ENCODE assay signal across 8 cellular contexts in genomic region chr17:41967921-41968578, GRCh38. TPM values are rescaled to one million over a fixed set of nuclear protein-coding genes. Genes with fewer than 3 reads are reported as not detected.
DNase-seq lines count a peak whose midpoint lies in the region; ATAC-seq and TF ChIP-seq lines count a peak whose summit lies in the region.

No MANE protein-coding gene starts in this region.

- peaks cover 17 to 56% (median 52%) of the 10 kb centered on the region in 4 donors for H3K4me1 Mint-ChIP-seq in naive thymus-derived CD8-positive, alpha-beta T cell

- ATAC-seq in naive thymus-derived CD8-positive, alpha-beta T cell, result no peak

- H3K4me3 ChIP-seq in AG04449 (ENCODE audit: low read depth, low read length) (peak overlapping the region; percentile 81), KMS-11 (IDR thresholded peaks at IDR 0.05; ENCODE audit: insufficient read depth, low read depth, low read length) (no peak overlapping the region), choroid plexus epithelial cell (ENCODE audit: low read depth, low read length) (peak overlapping the region; percentile 84)

- DNase-seq in AG04449 (ENCODE audit: low read depth, low spot score) (no peak), choroid plexus epithelial cell (ENCODE audit: low read depth) (no peak), epidermal melanocyte (ENCODE audit: insufficient read length, low spot score) (no peak), hippocampal formation (lab: John Stamatoyannopoulos, UW) (no peak), NCI-H446 treated with DMSO at 0.1 percent for 48 hours (lab: John Stamatoyannopoulos, UW) (no peak), posterior vena cava (ENCODE audit: low spot score) (no peak)
- no peak for DNase-seq in naive thymus-derived CD8-positive, alpha-beta T cell

- H3K9ac ChIP-seq in KMS-11, result no peak overlapping the region

- no peaks in the 10 kb centered on the region for H3K27me3 ChIP-seq in KMS-11 (ENCODE audit: insufficient read depth, low read depth)

- peaks cover 17% of the 10 kb centered on the region for H3K4me1 ChIP-seq in KMS-11 (ENCODE audit: low read depth, poor library complexity, severe bottlenecking)

- peaks cover 0 to 13% (median 0%) of the 10 kb centered on the region in 3 donors for H3K36me3 Mint-ChIP-seq in naive thymus-derived CD8-positive, alpha-beta T cell

- no peak overlapping the region for H2AFZ ChIP-seq in KMS-11 (ENCODE audit: low read depth)

- peak overlapping the region in 9 of 10 donors; percentile 66 to 91 (median 88) for H3K27ac Mint-ChIP-seq in naive thymus-derived CD8-positive, alpha-beta T cell

- no peak overlapping the region for H3K27ac ChIP-seq in KMS-11

- no peaks in the 10 kb centered on the region; the same call in 1 of the 2 replicates for H3K36me3 ChIP-seq in KMS-11 (ENCODE audit: insufficient read depth)

- H3K79me2 ChIP-seq in KMS-11 (ENCODE audit: insufficient read depth, low read depth), result peaks cover 16% of the 10 kb centered on the region

- H3K4me2 ChIP-seq in KMS-11, result peak overlapping the region; percentile 73

- no peaks in the 10 kb centered on the region for H3K9me3 Mint-ChIP-seq in naive thymus-derived CD8-positive, alpha-beta T cell

- intact Hi-C loops in posterior vena cava (cut with DNase I), result loop anchor here in 1 of 2 donors (10.0 kb wide), 1 partner anchor 147 kb away; the partner anchor contains the start of gene DHX58

- no peaks in the 10 kb centered on the region for H3K27me3 Mint-ChIP-seq in naive thymus-derived CD8-positive, alpha-beta T cell

- peak overlapping the region; percentile 72 to 88 (median 80) for H3K4me3 Mint-ChIP-seq in naive thymus-derived CD8-positive, alpha-beta T cell

- TF ChIP-seq CTCF in AG04449 (IDR thresholded peaks at IDR 0.05; ENCODE audit: insufficient read depth, low read length, missing control alignments) (no peak), KMS-11 (conservative IDR thresholded peaks at IDR 0.05; ENCODE audit: low read depth, low read length) (no peak), choroid plexus epithelial cell (conservative IDR thresholded peaks at IDR 0.05; ENCODE audit: low read depth, low read length) (no peak)

- CTCF ChIA-PET in AG04449 (lab: Yijun Ruan, JAX), result interaction anchor here (1.3 to 11.2 kb wide), 5 partner anchors 8 to 152 kb away, joined by 3 to 131 read pairs (median 46); partner anchors contain the start of genes DHX58, DNAJC7, HSPB9 and KAT2A

- POLR2A ChIA-PET in AG04449 (lab: Yijun Ruan, JAX), result interaction anchor here (1.1 to 2.9 kb wide), 3 partner anchors 45 to 50 kb away, joined by 3 to 15 read pairs (median 4); partner anchors contain the start of genes ACLY and DNAJC7
- POLR2A ChIA-PET in naive thymus-derived CD8-positive, alpha-beta T cell (lab: Charles Lee), result interaction anchor here (0.7 to 3.2 kb wide), 4 partner anchors 10 to 187 kb away, joined by 3 to 56 read pairs (median 10); partner anchors contain the start of genes DNAJC7, ODAD4 and RAB5C

- no peaks in the 10 kb centered on the region for H4K20me1 ChIP-seq in KMS-11 (ENCODE audit: insufficient read depth)

RNA-seq across cellular contexts. Expression of gene CNP, which starts 1.5 kb away (rescaled TPM):
- total RNA-seq in naive thymus-derived CD8-positive, alpha-beta T cell, result 10 to 100 TPM; 30.6 to 34.1 TPM
- polyA plus RNA-seq in naive thymus-derived CD8-positive, alpha-beta T cell, result 10 to 100 TPM; 27.0 to 33.6 (median 27.5) TPM
- 10 to 100 TPM; 53.6 to 53.9 TPM for total RNA-seq in posterior vena cava

RNA-seq across cellular contexts. Expression of gene ODAD4, which starts 37.6 kb away (rescaled TPM):
- total RNA-seq in naive thymus-derived CD8-positive, alpha-beta T cell, result not detected
- polyA plus RNA-seq in naive thymus-derived CD8-positive, alpha-beta T cell, result under 1 TPM in 2 of 3 donors, not detected in 1; 0.08 to 0.09 TPM
- total RNA-seq in posterior vena cava, result 1 to 10 TPM in 1 of 2 donors, under 1 TPM in 1; 0.74 to 1.2 TPM

RNA-seq across cellular contexts. Expression of gene DNAJC7, which starts 49.2 kb away (rescaled TPM):
- 100 to 1,000 TPM; 118 to 129 TPM for total RNA-seq in naive thymus-derived CD8-positive, alpha-beta T cell
- polyA plus RNA-seq in naive thymus-derived CD8-positive, alpha-beta T cell, result 10 to 100 TPM; 63.6 to 70.1 (median 66.2) TPM
- 10 to 100 TPM; 57.0 TPM for total RNA-seq in posterior vena cava

RNA-seq across cellular contexts. Expression of gene ACLY, which starts 49.3 kb away (rescaled TPM):
- total RNA-seq in naive thymus-derived CD8-positive, alpha-beta T cell, result 10 to 100 TPM; 69.9 to 79.3 TPM
- polyA plus RNA-seq in naive thymus-derived CD8-positive, alpha-beta T cell, result 10 to 100 TPM; 42.7 to 61.3 (median 50.1) TPM
- 100 to 1,000 TPM in 1 of 2 donors, 10 to 100 TPM in 1; 97.5 to 101 TPM for total RNA-seq in posterior vena cava

RNA-seq across cellular contexts. Expression of gene NKIRAS2, which starts 51.8 kb away (rescaled TPM):
- total RNA-seq in naive thymus-derived CD8-positive, alpha-beta T cell, result 10 to 100 TPM; 19.1 to 19.2 TPM
- polyA plus RNA-seq in naive thymus-derived CD8-positive, alpha-beta T cell, result 10 to 100 TPM; 20.5 to 30.2 (median 21.9) TPM
- 10 to 100 TPM; 28.3 TPM for total RNA-seq in posterior vena cava
